Comparison of ENCODE assay signal across 2 cellular contexts in the genomic region with DNA sequence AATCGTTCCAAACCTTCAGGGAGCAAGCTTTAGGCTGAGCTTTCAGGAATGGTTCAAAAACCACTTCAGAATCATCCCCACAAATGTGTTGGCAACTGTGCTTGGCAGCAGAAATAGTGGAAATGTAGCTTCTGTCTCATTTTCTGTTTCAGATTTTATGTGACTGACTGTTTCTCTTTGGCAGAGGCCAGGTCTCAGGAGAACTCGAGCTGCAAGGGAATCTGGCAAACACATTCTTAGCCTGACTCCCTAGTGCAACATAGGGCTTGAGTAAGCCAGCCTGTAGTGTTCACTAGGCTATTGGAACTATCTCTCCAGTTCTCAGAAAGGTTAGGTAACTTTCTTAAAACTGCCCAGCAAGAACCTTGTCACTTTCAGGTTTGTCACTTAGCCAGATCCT.
TF ChIP-seq lines count a peak whose summit lies in the region.

No MANE protein-coding gene starts in this region.

TF ChIP-seq in A549, 52 proteins besides CTCF, POLR2A, EP300 and RAD21 (continued from another document):
- TF ChIP-seq, protein P1, sequence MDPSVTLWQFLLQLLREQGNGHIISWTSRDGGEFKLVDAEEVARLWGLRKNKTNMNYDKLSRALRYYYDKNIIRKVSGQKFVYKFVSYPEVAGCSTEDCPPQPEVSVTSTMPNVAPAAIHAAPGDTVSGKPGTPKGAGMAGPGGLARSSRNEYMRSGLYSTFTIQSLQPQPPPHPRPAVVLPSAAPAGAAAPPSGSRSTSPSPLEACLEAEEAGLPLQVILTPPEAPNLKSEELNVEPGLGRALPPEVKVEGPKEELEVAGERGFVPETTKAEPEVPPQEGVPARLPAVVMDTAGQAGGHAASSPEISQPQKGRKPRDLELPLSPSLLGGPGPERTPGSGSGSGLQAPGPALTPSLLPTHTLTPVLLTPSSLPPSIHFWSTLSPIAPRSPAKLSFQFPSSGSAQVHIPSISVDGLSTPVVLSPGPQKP (IDR thresholded peaks at IDR 0.05; ENCODE audit: low read depth, low read length) = no peak
- TF ChIP-seq TFCP2L1 (CRISPR knock-in tag; IDR thresholded peaks at IDR 0.05) = no peak
- TF ChIP-seq CEBPB (IDR thresholded peaks at IDR 0.05) = no peak
- no peak for TF ChIP-seq CHD4 (IDR thresholded peaks at IDR 0.05; ENCODE audit: borderline replicate concordance)

TF ChIP-seq in HEK293T, 16 proteins besides CTCF, POLR2A, EP300 and RAD21 (continued from another document):
- TF ChIP-seq, protein P2, sequence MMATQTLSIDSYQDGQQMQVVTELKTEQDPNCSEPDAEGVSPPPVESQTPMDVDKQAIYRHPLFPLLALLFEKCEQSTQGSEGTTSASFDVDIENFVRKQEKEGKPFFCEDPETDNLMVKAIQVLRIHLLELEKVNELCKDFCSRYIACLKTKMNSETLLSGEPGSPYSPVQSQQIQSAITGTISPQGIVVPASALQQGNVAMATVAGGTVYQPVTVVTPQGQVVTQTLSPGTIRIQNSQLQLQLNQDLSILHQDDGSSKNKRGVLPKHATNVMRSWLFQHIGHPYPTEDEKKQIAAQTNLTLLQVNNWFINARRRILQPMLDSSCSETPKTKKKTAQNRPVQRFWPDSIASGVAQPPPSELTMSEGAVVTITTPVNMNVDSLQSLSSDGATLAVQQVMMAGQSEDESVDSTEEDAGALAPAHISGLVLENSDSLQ (IDR thresholded peaks at IDR 0.05) = no peak
- TF ChIP-seq TARDBP (IDR thresholded peaks at IDR 0.05) (no peak), FOXA1 (IDR thresholded peaks at IDR 0.05) (no peak), ARNT (IDR thresholded peaks at IDR 0.05) (no peak), BHLHE40 (IDR thresholded peaks at IDR 0.05; ENCODE audit: borderline replicate concordance) (no peak)
